Comparison of ENCODE assay signal across 16 cellular contexts in the genomic region with DNA sequence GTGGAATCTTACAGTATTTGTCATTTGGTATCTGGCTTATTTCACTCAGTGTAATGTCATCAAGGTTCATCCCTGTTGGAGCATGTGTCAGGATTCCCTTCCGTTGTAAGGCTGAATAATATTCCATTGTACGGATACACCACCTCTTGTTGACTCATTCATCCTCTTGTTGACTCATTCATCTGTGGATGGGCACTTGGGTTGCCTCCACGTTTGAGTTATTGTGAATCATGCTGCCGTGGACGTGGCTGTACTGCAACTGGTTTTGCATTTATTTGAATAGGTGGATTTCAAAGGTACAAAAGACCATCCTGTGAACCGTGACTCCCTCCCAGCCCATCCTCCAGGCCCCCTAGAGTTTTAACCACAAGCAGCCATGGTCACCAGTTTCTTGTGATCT. TPM values are rescaled to one million over a fixed set of nuclear protein-coding genes. Genes with fewer than 3 reads are reported as not detected.
DNase-seq lines count a peak whose midpoint lies in the region; ATAC-seq, FAIRE-seq and TF ChIP-seq lines count a peak whose summit lies in the region.
"Had no signal": no experiment of that assay in that cellular context is flagged by ENCODE, and none has a peak within 500 bp of the region (broad histone marks: within the 10 kb centered on the region; RNA-seq: fewer than 3 reads in every experiment).

No MANE protein-coding gene starts in this region.

- H3K9me3 ChIP-seq in CD8-positive, alpha-beta T cell (ENCODE audit: low read length): no peaks in the 10 kb centered on the region
- H3K9me3 ChIP-seq in GM12878 (replicated peaks; ENCODE audit: control insufficient read depth, insufficient read depth, low read length): no peaks in the 10 kb centered on the region
- H3K9me3 ChIP-seq: transverse colon had no signal

- no peak overlapping the region for H2AFZ ChIP-seq in GM12878 (ENCODE audit: control insufficient read depth, low read depth, low read length)

- H3K4me1 Mint-ChIP-seq in CD8-positive, alpha-beta T cell (ENCODE audit: low read depth): no peaks in the 10 kb centered on the region
- H3K4me1 Mint-ChIP-seq in activated T-helper 2 cell treated with anti-CD3 and anti-CD28 coated beads, Interferon-gamma antibody, Interleukin-2, Interleukin-4, amounts not matched to agents 10 μg/mL and 5 μg/mL and 100 μg/mL, durations not matched to agents 14 hours and 24 hours and 36 hours (ENCODE audit: low read depth): peaks cover 3% of the 10 kb centered on the region

- 32% methylated on average over 6 of the region's 6 CpGs for WGBS in GM12878 (ENCODE audit: insufficient coverage, insufficient replicate concordance, low lambda C conversion rate, missing lambda C conversion rate)

- peak overlapping the region; percentile 24 for H3K27ac Mint-ChIP-seq in CD8-positive, alpha-beta T cell
- no peak overlapping the region for H3K27ac Mint-ChIP-seq in activated T-helper 2 cell treated with anti-CD3 and anti-CD28 coated beads, Interferon-gamma antibody, Interleukin-2, Interleukin-4, amounts not matched to agents 10 μg/mL and 5 μg/mL and 100 μg/mL, durations not matched to agents 14 hours and 24 hours and 36 hours
- H3K27ac Mint-ChIP-seq: activated B cell treated with CpG ODN at 0.5 μM for 24 hours had no signal

- TF ChIP-seq EP300 in GM12878 (IDR thresholded peaks at IDR 0.05; ENCODE audit: borderline replicate concordance in 1 of 2, control insufficient read depth in 1 of 2, low read depth in 2 of 2, low read length in 2 of 2): no peak

- SMC1A ChIA-PET in GM12878 (lab: Charles Lee; ENCODE audit: uncharacterized antibody, unreplicated experiment): no interaction called here

- H3K27ac ChIP-seq in CD8-positive, alpha-beta T cell (ENCODE audit: low read depth, low read length): no peak overlapping the region
- H3K27ac ChIP-seq in GM12878 (ENCODE audit: control insufficient read depth, insufficient read depth): no peak overlapping the region
- H3K27ac ChIP-seq: transverse colon had no signal

- H3K27me3 ChIP-seq in CD8-positive, alpha-beta T cell (ENCODE audit: insufficient read depth, low read length): no peaks in the 10 kb centered on the region
- H3K27me3 ChIP-seq in GM12878 (replicated peaks in 1 of 2; ENCODE audit: control insufficient read depth in 2 of 2, insufficient read depth in 2 of 2, low read length in 1 of 2): no peaks in the 10 kb centered on the region
- H3K27me3 ChIP-seq: transverse colon had no signal

- TF ChIP-seq POLR2A in GM12878 (IDR thresholded peaks at IDR 0.05; ENCODE audit: low read depth, low read length): no peak

- no peaks in the 10 kb centered on the region for H3K27me3 Mint-ChIP-seq in CD8-positive, alpha-beta T cell (ENCODE audit: low read depth)
- no peaks in the 10 kb centered on the region for H3K27me3 Mint-ChIP-seq in activated T-helper 2 cell treated with anti-CD3 and anti-CD28 coated beads, Interferon-gamma antibody, Interleukin-2, Interleukin-4, amounts not matched to agents 10 μg/mL and 5 μg/mL and 100 μg/mL, durations not matched to agents 14 hours and 24 hours and 36 hours (ENCODE audit: low read depth)
- H3K27me3 Mint-ChIP-seq: activated B cell treated with CpG ODN at 0.5 μM for 24 hours had no signal

- no peaks in the 10 kb centered on the region for H3K79me2 ChIP-seq in GM12878 (ENCODE audit: control insufficient read depth, insufficient read depth, low read length)

- no peaks in the 10 kb centered on the region for H4K20me1 ChIP-seq in GM12878 (ENCODE audit: control insufficient read depth, insufficient read depth)

- peaks cover 7% of the 10 kb centered on the region for H3K36me3 ChIP-seq in CD8-positive, alpha-beta T cell (ENCODE audit: insufficient read depth, low read length)
- peaks cover 0 to 2% of the 10 kb centered on the region in 2 experiments; a peak in 3 of 4 replicates for H3K36me3 ChIP-seq in GM12878 (ENCODE audit: control insufficient read depth in 2 of 2, insufficient read depth in 2 of 2, low read length in 1 of 2)

- ATAC-seq in CD8-positive, alpha-beta T cell: no peak
- ATAC-seq in GM12878 (no peak), GM18520 (IDR thresholded peaks at IDR 0.05; ENCODE audit: unreplicated experiment) (no peak)

- no peak overlapping the region for H3K9ac ChIP-seq in GM12878 (ENCODE audit: control insufficient read depth, insufficient read depth, low read length)

- no peak for DNase-seq in CD8-positive, alpha-beta T cell
- DNase-seq in LHCN-M2 (ENCODE audit: low read depth): peak; percentile 91
- no peak for DNase-seq in GM12878 (ENCODE audit: low read depth, low spot score)
- DNase-seq in kidney glomerular epithelial cell (lab: John Stamatoyannopoulos, UW): peak; percentile 79
- no peak for DNase-seq in activated T-helper 2 cell treated with anti-CD3 and anti-CD28 coated beads, Interferon-gamma antibody, Interleukin-2, Interleukin-4, amounts not matched to agents 10 μg/mL and 5 μg/mL and 100 μg/mL, durations not matched to agents 14 hours and 24 hours and 36 hours (ENCODE audit: low spot score)
- no peak for DNase-seq in GDM1 (lab: John Stamatoyannopoulos, UW)
- DNase-seq in SKM-1 (lab: John Stamatoyannopoulos, UW; ENCODE audit: unreplicated experiment): no peak
- DNase-seq: activated B cell treated with CpG ODN at 0.5 μM for 24 hours; activated gamma-delta T cell treated with Interleukin-2 at 50 U/mL for 16 hours; DMS79; effector memory CD4-positive, alpha-beta T cell; NK-92 treated with Interleukin-12 subunit alpha and Interleukin-12 subunit beta, amount 100 ng/mL, for 24 hours; transverse colon had no signal

- no peaks in the 10 kb centered on the region for H3K9me3 Mint-ChIP-seq in CD8-positive, alpha-beta T cell
- no peaks in the 10 kb centered on the region for H3K9me3 Mint-ChIP-seq in activated T-helper 2 cell treated with anti-CD3 and anti-CD28 coated beads, Interferon-gamma antibody, Interleukin-2, Interleukin-4, amounts not matched to agents 10 μg/mL and 5 μg/mL and 100 μg/mL, durations not matched to agents 14 hours and 24 hours and 36 hours
- H3K9me3 Mint-ChIP-seq: activated B cell treated with CpG ODN at 0.5 μM for 24 hours had no signal

- RAD21 ChIA-PET in GM12878 (lab: Charles Lee; ENCODE audit: unreplicated experiment): no interaction called here

- TF ChIP-seq CTCF in CD8-positive, alpha-beta T cell (IDR thresholded peaks at IDR 0.05): no peak
- TF ChIP-seq CTCF in GM12878 (IDR thresholded peaks at IDR 0.05 in 2 of 3, conservative IDR thresholded peaks at IDR 0.05 in 1 of 3; ENCODE audit: control insufficient read depth in 2 of 3, extremely low read depth in 1 of 3, insufficient read depth in 1 of 3, low read depth in 3 of 3, low read length in 3 of 3): no peak

- H3K36me3 Mint-ChIP-seq in CD8-positive, alpha-beta T cell: peaks cover 32% of the 10 kb centered on the region
- peaks cover 6% of the 10 kb centered on the region for H3K36me3 Mint-ChIP-seq in activated T-helper 2 cell treated with anti-CD3 and anti-CD28 coated beads, Interferon-gamma antibody, Interleukin-2, Interleukin-4, amounts not matched to agents 10 μg/mL and 5 μg/mL and 100 μg/mL, durations not matched to agents 14 hours and 24 hours and 36 hours (ENCODE audit: low read depth)

- no peak for TF ChIP-seq RAD21 in GM12878 (IDR thresholded peaks at IDR 0.05; ENCODE audit: insufficient read depth, low read depth, low read length)

- in situ Hi-C loops in GM12878 (cut with MboI): no loop called here

- H3K4me3 Mint-ChIP-seq in CD8-positive, alpha-beta T cell: no peak overlapping the region
- no peak overlapping the region for H3K4me3 Mint-ChIP-seq in activated T-helper 2 cell treated with anti-CD3 and anti-CD28 coated beads, Interferon-gamma antibody, Interleukin-2, Interleukin-4, amounts not matched to agents 10 μg/mL and 5 μg/mL and 100 μg/mL, durations not matched to agents 14 hours and 24 hours and 36 hours (ENCODE audit: low read depth)
- H3K4me3 Mint-ChIP-seq: activated B cell treated with CpG ODN at 0.5 μM for 24 hours had no signal

- H3K4me2 ChIP-seq in GM12878 (ENCODE audit: control insufficient read depth, insufficient read depth): no peak overlapping the region

- H3K4me1 ChIP-seq in CD8-positive, alpha-beta T cell (ENCODE audit: insufficient read depth, low read length): no peaks in the 10 kb centered on the region
- H3K4me1 ChIP-seq in GM12878 (ENCODE audit: control insufficient read depth, insufficient read depth, low read length): no peaks in the 10 kb centered on the region
- H3K4me1 ChIP-seq: transverse colon had no signal

- intact Hi-C loops in CD8-positive, alpha-beta T cell (cut with DNase I, micrococcal nuclease): no loop called here
- intact Hi-C loops in GM12878 (cut with micrococcal nuclease; ENCODE audit: unreplicated experiment): no loop called here
- intact Hi-C loops in activated T-helper 2 cell treated with anti-CD3 and anti-CD28 coated beads, Interferon-gamma antibody, Interleukin-2, Interleukin-4, amounts not matched to agents 10 μg/mL and 5 μg/mL and 100 μg/mL, durations not matched to agents 14 hours and 24 hours and 36 hours (cut with micrococcal nuclease): no loop called here

- no peak overlapping the region for H3K4me3 ChIP-seq in CD8-positive, alpha-beta T cell (ENCODE audit: low read depth, low read length)
- H3K4me3 ChIP-seq in GM12878: no peak overlapping the region
- H3K4me3 ChIP-seq: transverse colon had no signal

- CTCF ChIA-PET in CD8-positive, alpha-beta T cell (lab: Charles Lee): no interaction called here
- CTCF ChIA-PET in GM12878 (lab: Yijun Ruan, JAX): interaction anchor here (1.4 kb wide), 1 partner anchor 194 kb away, joined by 3 read pairs; no protein-coding TSS in a partner anchor

- BruUV-seq in GM12878 (replicated peaks; lab: Mats Ljungman, UMichigan): no TSS peak

- FAIRE-seq in GM12878 (lab: Jason Lieb, UNC): no peak
- FAIRE-seq: H1, islet of Langerhans had no signal

- POLR2A ChIA-PET in CD8-positive, alpha-beta T cell (lab: Charles Lee): no interaction called here
- POLR2A ChIA-PET in GM12878 (lab: Charles Lee): no interaction called here

RNA-seq across cellular contexts. Expression of gene TCP10L, which starts 11.9 kb away (rescaled TPM):
- not detected for total RNA-seq in CD8-positive, alpha-beta T cell
- total RNA-seq in LHCN-M2 (2014; rRNA removed) (not detected in 2 replicates), GM12878 (2014; rRNA removed) (0.11 TPM in 1 of 2 replicates, not detected in the other), GM12878 (2014; rRNA removed; fragmentation: Illumina TruSeq; extraction: Trizol) (0.45 TPM in 1 of 2 replicates, not detected in the other), GM12878 (2021) (0.35 TPM in 1 of 2 replicates, not detected in the other)
- not detected for polyA plus RNA-seq in LHCN-M2 (2012)
- total RNA-seq in GM12878 (2013; cell fraction: nucleolus; rRNA removed): 0.65 and 1.2 TPM in 2 replicates
- polyA plus RNA-seq in GM12878 (2011; ENCODE audit: low read depth): 0.38 TPM
- polyA plus RNA-seq in GM12878 (2011; rRNA removed) (0.19 and 0.22 TPM in 2 replicates), GM12878 (2014; fragmentation: Illumina TruSeq; extraction: Trizol) (0.21 and 0.43 TPM in 2 replicates), GM12878 (2014; fragmentation: Nextera tagmentation; extraction: Ambion mirVana) (under 1 TPM in 1 of 2 experiments, not detected in 1; 0.15 TPM), GM12878 (2014; rRNA removed) (not detected in 2 replicates), GM12878 (2016; fragmentation: Nextera tagmentation; extraction: Ambion mirVana) (under 1 TPM; 0.16 to 0.24 TPM)
- 0.03 and 0.27 TPM in 2 replicates for polyA plus RNA-seq in GM12878 (2011; cell fraction: cytosol; rRNA removed)
- polyA plus RNA-seq in GM12878 (2011; cell fraction: nucleus; rRNA removed): 0.07 and 0.15 TPM in 2 replicates
- 0.52 and 0.53 TPM in 2 replicates for polyA plus RNA-seq in GM12878 (2012)
- polyA minus RNA-seq in GM12878 (2011; rRNA and poly(A)+ RNA removed): not detected in 2 replicates
- polyA minus RNA-seq in GM12878 (2011; cell fraction: cytosol; rRNA and poly(A)+ RNA removed): not detected in 2 replicates
- not detected in 2 replicates for polyA minus RNA-seq in GM12878 (2011; cell fraction: nucleus; rRNA and poly(A)+ RNA removed)
- 1.1 and 1.3 TPM in 2 replicates for total RNA-seq in activated T-helper 2 cell treated with anti-CD3 and anti-CD28 coated beads, Interferon-gamma antibody, Interleukin-2, Interleukin-4, amounts not matched to agents 10 μg/mL and 5 μg/mL and 100 μg/mL, durations not matched to agents 14 hours and 24 hours and 36 hours

RNA-seq across cellular contexts. Expression of gene CFAP298, which starts 15.0 kb away (rescaled TPM):
- total RNA-seq in CD8-positive, alpha-beta T cell: 1 to 10 TPM; 7.5 to 9.1 TPM
- 32.5 and 46.8 TPM in 2 replicates for total RNA-seq in LHCN-M2 (2014; rRNA removed)
- 22.4 TPM for polyA plus RNA-seq in LHCN-M2 (2012)
- 23.5 and 23.7 TPM in 2 replicates for total RNA-seq in GM12878 (2013; cell fraction: nucleolus; rRNA removed)
- 32.5 and 34.3 TPM in 2 replicates for total RNA-seq in GM12878 (2014; rRNA removed)
- 22.0 and 23.2 TPM in 2 replicates for total RNA-seq in GM12878 (2014; rRNA removed; fragmentation: Illumina TruSeq; extraction: Trizol)
- total RNA-seq in GM12878 (2021): 33.1 and 34.5 TPM in 2 replicates
- polyA plus RNA-seq in GM12878 (2011; ENCODE audit: low read depth): 16.1 TPM
- 27.9 and 41.7 TPM in 2 replicates for polyA plus RNA-seq in GM12878 (2011; rRNA removed)
- 19.2 and 24.8 TPM in 2 replicates for polyA plus RNA-seq in GM12878 (2011; cell fraction: cytosol; rRNA removed)
- 31.8 and 35.1 TPM in 2 replicates for polyA plus RNA-seq in GM12878 (2011; cell fraction: nucleus; rRNA removed)
- polyA plus RNA-seq in GM12878 (2012): 24.8 and 30.8 TPM in 2 replicates
- 21.8 and 22.9 TPM in 2 replicates for polyA plus RNA-seq in GM12878 (2014; fragmentation: Illumina TruSeq; extraction: Trizol)
- 10 to 100 TPM in 1 of 2 experiments, 1 to 10 TPM in 1; 9.5 to 19.5 TPM for polyA plus RNA-seq in GM12878 (2014; fragmentation: Nextera tagmentation; extraction: Ambion mirVana)
- 33.5 and 35.0 TPM in 2 replicates for polyA plus RNA-seq in GM12878 (2014; rRNA removed)
- polyA plus RNA-seq in GM12878 (2016; fragmentation: Nextera tagmentation; extraction: Ambion mirVana): 10 to 100 TPM; 72.5 to 79.1 TPM
- 5.3 and 6.5 TPM in 2 replicates for polyA minus RNA-seq in GM12878 (2011; rRNA and poly(A)+ RNA removed)
- 6.7 and 8.3 TPM in 2 replicates for polyA minus RNA-seq in GM12878 (2011; cell fraction: cytosol; rRNA and poly(A)+ RNA removed)
- polyA minus RNA-seq in GM12878 (2011; cell fraction: nucleus; rRNA and poly(A)+ RNA removed): 6.2 and 11.7 TPM in 2 replicates
- 44.5 and 48.6 TPM in 2 replicates for total RNA-seq in activated T-helper 2 cell treated with anti-CD3 and anti-CD28 coated beads, Interferon-gamma antibody, Interleukin-2, Interleukin-4, amounts not matched to agents 10 μg/mL and 5 μg/mL and 100 μg/mL, durations not matched to agents 14 hours and 24 hours and 36 hours

Comparison
In these comparisons a context has a peak if more than half of its experiments do, and no peak if none do; other contexts are left out.
1. DNase-seq: peak in LHCN-M2 (single experiment) and kidney glomerular epithelial cell (single experiment); none in CD8-positive, alpha-beta T cell (0 of 7), GM12878 (single experiment), activated T-helper 2 cell treated with anti-CD3 and anti-CD28 coated beads, Interferon-gamma antibody, Interleukin-2, Interleukin-4, amounts not matched to agents 10 μg/mL and 5 μg/mL and 100 μg/mL, durations not matched to agents 14 hours and 24 hours and 36 hours (single experiment), GDM1 (single experiment) and SKM-1 (single experiment).